Comparison of ENCODE assay signal across 25 cellular contexts in genomic region chr11:93484716-93485115, GRCh38. TPM values are rescaled to one million over a fixed set of nuclear protein-coding genes. Genes with fewer than 3 reads are reported as not detected.
A peak's percentile ranks its signal among the peaks of the same experiment; 100 is the strongest.
DNase-seq lines count a peak whose midpoint lies in the region; ATAC-seq and TF ChIP-seq lines count a peak whose summit lies in the region.
"Had no signal": no experiment of that assay in that cellular context is flagged by ENCODE, and none has a peak within 500 bp of the region (broad histone marks: within the 10 kb centered on the region; RNA-seq: fewer than 3 reads in every experiment).

No MANE protein-coding gene starts in this region.

- TF ChIP-seq CTCF in fibroblast of mammary gland (conservative IDR thresholded peaks at IDR 0.05; ENCODE audit: control insufficient read depth, insufficient read depth, low read depth, low read length) = no peak

- H3K4me3 ChIP-seq in adipocyte (ENCODE audit: low read length) (no peak overlapping the region), fibroblast of mammary gland (ENCODE audit: control insufficient read depth, low read depth, low read length) (no peak overlapping the region)
- H3K4me3 ChIP-seq: adrenal gland, heart right ventricle, left lung, tibial artery had no signal

- no peak overlapping the region for H3K9ac ChIP-seq in adipocyte (ENCODE audit: low read length)

- DNase-seq in left ventricle myocardium superior = no peak
- no peak for DNase-seq in left cardiac atrium
- peak; percentile 69 for DNase-seq in adipocyte (ENCODE audit: low read depth)
- peak; percentile 74 for DNase-seq in fibroblast of mammary gland (ENCODE audit: low read depth)
- no peak for DNase-seq in NCI-H524 treated with DMSO at 0.1 percent for 48 hours (lab: John Stamatoyannopoulos, UW)
- no peak for DNase-seq in HuH-7.5 (ENCODE audit: low spot score)
- no peak for DNase-seq in amygdala (lab: John Stamatoyannopoulos, UW)
- no peak for DNase-seq in COLO668 (lab: John Stamatoyannopoulos, UW; ENCODE audit: unreplicated experiment)
- DNase-seq: activated CD4-positive, alpha-beta T cell treated with anti-CD3 and anti-CD28 coated beads for 36 hours; activated CD8-positive, alpha-beta memory T cell treated with anti-CD3 and anti-CD28 coated beads for 24 hours; activated T-cell treated with anti-CD3 and anti-CD28 coated beads, Interleukin-2, amount 50 U/mL, for 24 hours; adrenal gland; central memory CD4-positive, alpha-beta T cell; GDM1; heart right ventricle; left lung; naive thymus-derived CD8-positive, alpha-beta T cell; NCI-H1092 treated with DMSO at 0.1 percent for 48 hours; NCI-H2029 treated with DMSO at 0.1 percent for 48 hours; NCI-H345; retina; stimulated activated CD4-positive, alpha-beta T cell treated with anti-CD3 and anti-CD28 coated beads, Interleukin-12 subunit alpha, Interleukin-12 subunit beta, amount 100 ng/mL, for 4 hours; stimulated activated CD4-positive, alpha-beta T cell treated with anti-CD3 and anti-CD28 coated beads, Interleukin-4, amount 100 ng/mL, for 4 hours; tibial artery had no signal

- intact Hi-C loops in left ventricle myocardium superior (cut with micrococcal nuclease) = no loop called here
- intact Hi-C loops in left cardiac atrium (cut with DNase I) = loop anchor here in 1 of 2 donors (10.0 kb wide), 1 partner anchor 60 kb away; the partner anchor contains the start of gene SMCO4

- H3K9me3 ChIP-seq in adipocyte (ENCODE audit: control insufficient read depth, low read length) = no peaks in the 10 kb centered on the region
- H3K9me3 ChIP-seq: adrenal gland, heart right ventricle, left lung, tibial artery had no signal

- no peaks in the 10 kb centered on the region for H3K36me3 ChIP-seq in adipocyte (ENCODE audit: control insufficient read depth, insufficient read depth, low read length, severe bottlenecking)
- H3K36me3 ChIP-seq: adrenal gland had no signal

- H3K27me3 ChIP-seq in adipocyte (replicated peaks; ENCODE audit: control insufficient read depth, insufficient read depth, low read length) = no peaks in the 10 kb centered on the region
- H3K27me3 ChIP-seq: adrenal gland, heart right ventricle, left lung, tibial artery had no signal

- H3K4me1 ChIP-seq in adipocyte (ENCODE audit: control insufficient read depth, insufficient read depth, low read length) = no peaks in the 10 kb centered on the region

- ATAC-seq in left ventricle myocardium superior (peak; percentile 29), left cardiac atrium (no peak)
- ATAC-seq: activated CD4-positive, alpha-beta T cell treated with anti-CD3 and anti-CD28 coated beads for 36 hours; heart right ventricle; left lung; naive thymus-derived CD8-positive, alpha-beta T cell; Panc1 had no signal

RNA-seq across cellular contexts. Expression of gene SMCO4, which starts 58.5 kb away (rescaled TPM):
- total RNA-seq in left ventricle myocardium superior (50.7 TPM), left cardiac atrium (10 to 100 TPM; 35.9 to 40.7 TPM)

Comparison
In these comparisons a context has a peak if more than half of its experiments do, and no peak if none do; other contexts are left out.
1. DNase-seq: peak in adipocyte (single experiment) and fibroblast of mammary gland (single experiment); none in left ventricle myocardium superior (single experiment), left cardiac atrium (single experiment), NCI-H524 treated with DMSO at 0.1 percent for 48 hours (single experiment), HuH-7.5 (single experiment), amygdala (0 of 56) and COLO668 (single experiment).